In genomic region chr15:35195031-35195430, GRCh38 we compare ENCODE assay signal across 33 cellular contexts.
A peak's percentile ranks its signal among the peaks of the same experiment; 100 is the strongest.
DNase-seq lines count a peak whose midpoint lies in the region; ATAC-seq, FAIRE-seq and TF ChIP-seq lines count a peak whose summit lies in the region.
"Had no signal": no experiment of that assay in that cellular context is flagged by ENCODE, and none has a peak within 500 bp of the region (broad histone marks: within the 10 kb centered on the region; RNA-seq: fewer than 3 reads in every experiment).

No MANE protein-coding gene starts in this region.

- no peaks in the 10 kb centered on the region for H4K20me1 ChIP-seq in astrocyte (ENCODE audit: insufficient read depth, low read length)
- H4K20me1 ChIP-seq: BLaER1; BLaER1 treated with 17β-estradiol and CSF1 and Interleukin-3, amounts not matched to agents 10 nM and 100 nM had no signal

- H3K9me3 ChIP-seq in astrocyte (ENCODE audit: insufficient read depth, low read depth, low read length) = no peaks in the 10 kb centered on the region
- H3K9me3 ChIP-seq: BE2C had no signal

- no peaks in the 10 kb centered on the region for H3K36me3 ChIP-seq in astrocyte (ENCODE audit: insufficient read depth, low read length)
- H3K36me3 ChIP-seq: BE2C, BLaER1 had no signal

- DNase-seq in SK-MEL-5 (ENCODE audit: low read depth, low spot score) (peak; percentile 71), astrocyte (ENCODE audit: low read depth) (no peak), foreskin melanocyte (peak; percentile 64), D341Med (ENCODE audit: low spot score) (no peak), SIG-M5 treated with dmso at 0.1 percent for 504 hours (lab: John Stamatoyannopoulos, UW; ENCODE audit: unreplicated experiment) (no peak)
- DNase-seq: 8988T; ACHN; AML-193; BE2C; C1 segment of cervical spinal cord; Caco-2; Calu3; CD4-positive, alpha-beta memory T cell; CD4-positive, alpha-beta T cell; CD4-positive, CD25-positive, alpha-beta regulatory T cell; CD8-positive, alpha-beta memory T cell; CD8-positive, alpha-beta T cell; COR-L47; DMS 273 treated with DMSO at 0.1 percent for 48 hours; DMS153; DMS79; DMS79 treated with DMSO at 0.1 percent for 48 hours; DND-41; EL had no signal

- no peaks in the 10 kb centered on the region for H3K36me3 Mint-ChIP-seq in astrocyte (ENCODE audit: low read depth, unreplicated experiment)
- H3K36me3 Mint-ChIP-seq: CD14-positive monocyte; CD4-positive, alpha-beta memory T cell; CD4-positive, CD25-positive, alpha-beta regulatory T cell; CD8-positive, alpha-beta T cell had no signal

- in situ Hi-C loops in SK-MEL-5 (cut with HindIII; ENCODE audit: low pct_unique_long_range_greater_than_20kb, low sequenced_read_pairs) = no loop called here

- peaks cover 14% of the 10 kb centered on the region for H3K9me3 Mint-ChIP-seq in astrocyte (ENCODE audit: unreplicated experiment)

- H3K79me2 ChIP-seq in astrocyte (ENCODE audit: insufficient read depth, low read length) = no peaks in the 10 kb centered on the region

- peak overlapping the region; percentile 20 for H3K27ac Mint-ChIP-seq in astrocyte (ENCODE audit: unreplicated experiment)
- H3K27ac Mint-ChIP-seq: B cell; CD14-positive monocyte; CD4-positive, alpha-beta memory T cell; CD4-positive, alpha-beta T cell; CD4-positive, CD25-positive, alpha-beta regulatory T cell; CD8-positive, alpha-beta memory T cell; CD8-positive, alpha-beta T cell had no signal

- no peak overlapping the region for H3K27ac ChIP-seq in astrocyte (ENCODE audit: low read depth, low read length)
- H3K27ac ChIP-seq: 22Rv1; A549; BLaER1; BLaER1 treated with 17β-estradiol and CSF1 and Interleukin-3, amounts not matched to agents 10 nM and 100 nM; C4-2B had no signal

- no peaks in the 10 kb centered on the region for H3K27me3 ChIP-seq in astrocyte (ENCODE audit: insufficient read depth, low read length)
- H3K27me3 ChIP-seq: BE2C; BLaER1; BLaER1 treated with 17β-estradiol and CSF1 and Interleukin-3, amounts not matched to agents 10 nM and 100 nM had no signal

- H3K4me1 Mint-ChIP-seq in astrocyte (ENCODE audit: low read depth, unreplicated experiment) = peaks cover 5% of the 10 kb centered on the region
- H3K4me1 Mint-ChIP-seq: B cell; CD14-positive monocyte; CD4-positive, alpha-beta memory T cell; CD4-positive, CD25-positive, alpha-beta regulatory T cell; CD8-positive, alpha-beta memory T cell had no signal

- no peak overlapping the region for H3K4me2 ChIP-seq in astrocyte (ENCODE audit: low read length)
- H3K4me2 ChIP-seq: A549; BLaER1; BLaER1 treated with 17β-estradiol and CSF1 and Interleukin-3, amounts not matched to agents 10 nM and 100 nM had no signal

- H3K9ac ChIP-seq in astrocyte (ENCODE audit: low read length) = no peak overlapping the region
- H3K9ac ChIP-seq: BLaER1; BLaER1 treated with 17β-estradiol and CSF1 and Interleukin-3, amounts not matched to agents 10 nM and 100 nM had no signal

- no peak for FAIRE-seq in astrocyte (lab: Jason Lieb, UNC)
- FAIRE-seq: D721Med had no signal

- no peaks in the 10 kb centered on the region for H3K4me1 ChIP-seq in astrocyte (ENCODE audit: insufficient read depth, low read length)
- H3K4me1 ChIP-seq: A549; BE2C; BLaER1; BLaER1 treated with 17β-estradiol and CSF1 and Interleukin-3, amounts not matched to agents 10 nM and 100 nM; Caco-2 had no signal

- ATAC-seq in GM21447 (IDR thresholded peaks at IDR 0.05; ENCODE audit: unreplicated experiment) = no peak
- ATAC-seq: CD8-positive, alpha-beta T cell had no signal

- H3K4me3 Mint-ChIP-seq in astrocyte (ENCODE audit: unreplicated experiment) = no peak overlapping the region
- H3K4me3 Mint-ChIP-seq: B cell; CD14-positive monocyte; CD4-positive, alpha-beta memory T cell; CD4-positive, alpha-beta T cell; CD4-positive, CD25-positive, alpha-beta regulatory T cell; CD8-positive, alpha-beta memory T cell; CD8-positive, alpha-beta T cell had no signal

- no peaks in the 10 kb centered on the region for H3K27me3 Mint-ChIP-seq in astrocyte (ENCODE audit: low read depth, unreplicated experiment)
- H3K27me3 Mint-ChIP-seq: B cell had no signal

- TF ChIP-seq CTCF in astrocyte (IDR thresholded peaks at IDR 0.05; ENCODE audit: insufficient read depth, low read depth, low read length) = no peak

- no peak overlapping the region for H3K4me3 ChIP-seq in astrocyte (ENCODE audit: insufficient read depth, low read depth, low read length)
- H3K4me3 ChIP-seq: A549; BLaER1; BLaER1 treated with 17β-estradiol and CSF1 and Interleukin-3, amounts not matched to agents 10 nM and 100 nM had no signal

- no peak overlapping the region for H2AFZ ChIP-seq in astrocyte (ENCODE audit: low read depth, low read length)

Comparison
In these comparisons a context has a peak if more than half of its experiments do, and no peak if none do; other contexts are left out.
1. DNase-seq: peak in SK-MEL-5 (single experiment) and foreskin melanocyte (single experiment); none in astrocyte (single experiment), D341Med (single experiment) and SIG-M5 treated with dmso at 0.1 percent for 504 hours (single experiment).